Comparison of ENCODE assay signal across 1 cellular context in genomic region chr19:49889687-49890348, GRCh38.
TF ChIP-seq lines count a peak whose summit lies in the region.

No MANE protein-coding gene starts in this region.

TF ChIP-seq in neural cell, 6 proteins besides CTCF, POLR2A, EP300 and RAD21 (continued from another document):
- no peak for TF ChIP-seq POLR2AphosphoS5 (IDR thresholded peaks at IDR 0.05)
